ENCODE assay signal across 1 cellular context in genomic region chr6:96925290-96925687, GRCh38.
TF ChIP-seq lines count a peak whose summit lies in the region.

No MANE protein-coding gene starts in this region.

TF ChIP-seq in K562, 482 proteins besides CTCF, POLR2A, EP300 and RAD21:
- TF ChIP-seq MAZ (CRISPR knock-in tag; conservative IDR thresholded peaks at IDR 0.05 in 1 of 2, IDR thresholded peaks at IDR 0.05 in 1 of 2) (0 out of 4 replicates have a peak, but pooled peaks of 1 of the 2 experiments have one; percentile 6), ZBTB9 (CRISPR knock-in tag; IDR thresholded peaks at IDR 0.05) (no peak), VEZF1 (CRISPR knock-in tag; IDR thresholded peaks at IDR 0.05) (no peak), ELF1 (tag; IDR thresholded peaks at IDR 0.05) (no peak), E2F6 (IDR thresholded peaks at IDR 0.05; ENCODE audit: borderline replicate concordance in 1 of 2, extremely low read depth in 1 of 2, insufficient read depth in 1 of 2, insufficient read length in 1 of 2, low read depth in 1 of 2, low read length in 1 of 2, poor library complexity in 1 of 2, severe bottlenecking in 1 of 2) (no peak), TAF9B (IDR thresholded peaks at IDR 0.05; ENCODE audit: partially characterized antibody) (no peak), ESRRA (IDR thresholded peaks at IDR 0.05; ENCODE audit: borderline replicate concordance, low read depth) (no peak), CUX1 (CRISPR knock-in tag; IDR thresholded peaks at IDR 0.05) (no peak)
